In the genomic region with DNA sequence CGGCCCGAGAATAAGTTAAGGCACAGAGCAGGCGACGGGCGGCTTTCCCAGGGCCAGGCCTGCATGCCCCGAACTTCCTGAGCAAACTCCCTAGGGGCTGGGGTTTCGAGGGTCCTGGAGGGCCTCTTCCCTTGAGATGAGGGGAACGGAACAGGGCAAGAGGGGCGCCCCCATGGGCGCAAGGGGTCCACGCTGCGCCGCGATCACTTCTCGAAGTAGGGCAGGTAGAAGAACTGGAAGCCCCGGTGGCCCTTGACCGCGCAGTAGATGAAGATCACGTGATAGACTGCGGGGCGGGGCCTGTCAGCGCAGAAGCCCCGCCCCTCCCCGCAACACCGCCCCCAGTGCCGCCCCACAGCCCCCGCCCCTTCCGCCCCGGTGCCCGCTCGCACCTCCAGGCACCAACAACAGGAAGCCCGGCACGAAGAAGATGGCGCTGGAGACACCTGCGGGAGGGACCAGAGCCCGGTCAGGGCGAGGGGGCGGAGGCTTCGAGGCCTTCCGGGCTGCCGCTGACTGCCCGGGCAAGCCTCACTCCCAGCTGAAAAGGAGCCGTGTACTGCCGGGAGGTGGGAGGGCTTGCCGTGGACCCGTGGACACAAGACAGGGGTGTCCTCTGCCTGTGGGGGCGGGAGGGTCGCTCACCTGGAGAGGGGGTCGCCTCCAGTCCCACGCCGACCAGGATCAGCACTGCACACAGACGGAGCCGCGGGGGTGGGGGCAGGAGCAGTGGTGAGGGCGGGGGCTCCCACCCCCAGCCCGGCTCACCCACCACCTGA, we compare ENCODE assay signal across 1 cellular context.
TF ChIP-seq lines count a peak whose summit lies in the region.

No MANE protein-coding gene starts in this region.

TF ChIP-seq in HEK293, 187 proteins besides CTCF, POLR2A, EP300 and RAD21 (continued from another document):
- TF ChIP-seq ZNF174 (tag by site-specific recombination; IDR thresholded peaks at IDR 0.05) (no peak), ZSCAN16 (tag by site-specific recombination; IDR thresholded peaks at IDR 0.05) (no peak), ZNF350 (tag by site-specific recombination; IDR thresholded peaks at IDR 0.05) (no peak), ZBTB17 (tag by site-specific recombination; IDR thresholded peaks at IDR 0.05) (no peak), RBAK (tag by site-specific recombination; IDR thresholded peaks at IDR 0.05) (no peak), ZSCAN30 (tag by site-specific recombination; IDR thresholded peaks at IDR 0.05) (no peak), ZNF2 (tag by site-specific recombination; IDR thresholded peaks at IDR 0.05) (no peak), ZBTB20 (tag by site-specific recombination; IDR thresholded peaks at IDR 0.05) (peak; percentile 33; the same call in 1 of the 2 replicates), MZF1 (tag by site-specific recombination; IDR thresholded peaks at IDR 0.05; ENCODE audit: borderline replicate concordance) (no peak), ZNF776 (tag by site-specific recombination; IDR thresholded peaks at IDR 0.05; ENCODE audit: borderline replicate concordance) (no peak), GFI1B (tag by site-specific recombination; IDR thresholded peaks at IDR 0.05) (no peak), KLF8 (tag by site-specific recombination; IDR thresholded peaks at IDR 0.05) (peak; percentile 35; the same call in 1 of the 2 replicates), ZNF335 (tag by site-specific recombination; conservative IDR thresholded peaks at IDR 0.05) (peak; percentile 82), WT1 (tag by site-specific recombination; IDR thresholded peaks at IDR 0.05) (no peak), ZBTB21 (tag by site-specific recombination; IDR thresholded peaks at IDR 0.05) (no peak), TRIM28 (IDR thresholded peaks at IDR 0.05; ENCODE audit: borderline replicate concordance, low read length) (no peak), ZNF341 (tag by site-specific recombination; IDR thresholded peaks at IDR 0.05; ENCODE audit: low read depth) (no peak), EGR2 (tag by site-specific recombination; IDR thresholded peaks at IDR 0.05; ENCODE audit: low read depth) (peak; percentile 67), ZFHX2 (tag by site-specific recombination; conservative IDR thresholded peaks at IDR 0.05) (peak; percentile 83), ZNF561 (tag by site-specific recombination; IDR thresholded peaks at IDR 0.05; ENCODE audit: borderline replicate concordance) (no peak), SCRT2 (tag by site-specific recombination; IDR thresholded peaks at IDR 0.05) (0 out of 2 replicates have a peak, but pooled peaks have one; percentile 35), ZEB2 (tag by site-specific recombination; IDR thresholded peaks at IDR 0.05) (peak; percentile 59), ZBTB7A (tag by site-specific recombination; IDR thresholded peaks at IDR 0.05; ENCODE audit: low read depth) (peak; percentile 87), ZNF19 (tag by site-specific recombination; IDR thresholded peaks at IDR 0.05; ENCODE audit: low read depth) (no peak), ZNF433 (tag by site-specific recombination; IDR thresholded peaks at IDR 0.05; ENCODE audit: low read depth) (no peak), ZNF558 (tag by site-specific recombination; IDR thresholded peaks at IDR 0.05) (no peak)
- TF ChIP-seq, protein P1, sequence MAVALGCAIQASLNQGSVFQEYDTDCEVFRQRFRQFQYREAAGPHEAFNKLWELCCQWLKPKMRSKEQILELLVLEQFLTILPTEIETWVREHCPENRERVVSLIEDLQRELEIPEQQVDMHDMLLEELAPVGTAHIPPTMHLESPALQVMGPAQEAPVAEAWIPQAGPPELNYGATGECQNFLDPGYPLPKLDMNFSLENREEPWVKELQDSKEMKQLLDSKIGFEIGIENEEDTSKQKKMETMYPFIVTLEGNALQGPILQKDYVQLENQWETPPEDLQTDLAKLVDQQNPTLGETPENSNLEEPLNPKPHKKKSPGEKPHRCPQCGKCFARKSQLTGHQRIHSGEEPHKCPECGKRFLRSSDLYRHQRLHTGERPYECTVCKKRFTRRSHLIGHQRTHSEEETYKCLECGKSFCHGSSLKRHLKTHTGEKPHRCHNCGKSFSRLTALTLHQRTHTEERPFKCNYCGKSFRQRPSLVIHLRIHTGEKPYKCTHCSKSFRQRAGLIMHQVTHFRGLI (tag by site-specific recombination; IDR thresholded peaks at IDR 0.05), result no peak
- TF ChIP-seq, protein P2, sequence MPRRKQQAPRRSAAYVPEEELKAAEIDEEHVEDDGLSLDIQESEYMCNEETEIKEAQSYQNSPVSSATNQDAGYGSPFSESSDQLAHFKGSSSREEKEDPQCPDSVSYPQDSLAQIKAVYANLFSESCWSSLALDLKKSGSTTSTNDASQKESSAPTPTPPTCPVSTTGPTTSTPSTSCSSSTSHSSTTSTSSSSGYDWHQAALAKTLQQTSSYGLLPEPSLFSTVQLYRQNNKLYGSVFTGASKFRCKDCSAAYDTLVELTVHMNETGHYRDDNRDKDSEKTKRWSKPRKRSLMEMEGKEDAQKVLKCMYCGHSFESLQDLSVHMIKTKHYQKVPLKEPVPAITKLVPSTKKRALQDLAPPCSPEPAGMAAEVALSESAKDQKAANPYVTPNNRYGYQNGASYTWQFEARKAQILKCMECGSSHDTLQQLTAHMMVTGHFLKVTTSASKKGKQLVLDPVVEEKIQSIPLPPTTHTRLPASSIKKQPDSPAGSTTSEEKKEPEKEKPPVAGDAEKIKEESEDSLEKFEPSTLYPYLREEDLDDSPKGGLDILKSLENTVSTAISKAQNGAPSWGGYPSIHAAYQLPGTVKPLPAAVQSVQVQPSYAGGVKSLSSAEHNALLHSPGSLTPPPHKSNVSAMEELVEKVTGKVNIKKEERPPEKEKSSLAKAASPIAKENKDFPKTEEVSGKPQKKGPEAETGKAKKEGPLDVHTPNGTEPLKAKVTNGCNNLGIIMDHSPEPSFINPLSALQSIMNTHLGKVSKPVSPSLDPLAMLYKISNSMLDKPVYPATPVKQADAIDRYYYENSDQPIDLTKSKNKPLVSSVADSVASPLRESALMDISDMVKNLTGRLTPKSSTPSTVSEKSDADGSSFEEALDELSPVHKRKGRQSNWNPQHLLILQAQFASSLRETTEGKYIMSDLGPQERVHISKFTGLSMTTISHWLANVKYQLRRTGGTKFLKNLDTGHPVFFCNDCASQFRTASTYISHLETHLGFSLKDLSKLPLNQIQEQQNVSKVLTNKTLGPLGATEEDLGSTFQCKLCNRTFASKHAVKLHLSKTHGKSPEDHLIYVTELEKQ (tag by site-specific recombination; IDR thresholded peaks at IDR 0.05; ENCODE audit: borderline replicate concordance), result no peak
- TF ChIP-seq, protein P3, sequence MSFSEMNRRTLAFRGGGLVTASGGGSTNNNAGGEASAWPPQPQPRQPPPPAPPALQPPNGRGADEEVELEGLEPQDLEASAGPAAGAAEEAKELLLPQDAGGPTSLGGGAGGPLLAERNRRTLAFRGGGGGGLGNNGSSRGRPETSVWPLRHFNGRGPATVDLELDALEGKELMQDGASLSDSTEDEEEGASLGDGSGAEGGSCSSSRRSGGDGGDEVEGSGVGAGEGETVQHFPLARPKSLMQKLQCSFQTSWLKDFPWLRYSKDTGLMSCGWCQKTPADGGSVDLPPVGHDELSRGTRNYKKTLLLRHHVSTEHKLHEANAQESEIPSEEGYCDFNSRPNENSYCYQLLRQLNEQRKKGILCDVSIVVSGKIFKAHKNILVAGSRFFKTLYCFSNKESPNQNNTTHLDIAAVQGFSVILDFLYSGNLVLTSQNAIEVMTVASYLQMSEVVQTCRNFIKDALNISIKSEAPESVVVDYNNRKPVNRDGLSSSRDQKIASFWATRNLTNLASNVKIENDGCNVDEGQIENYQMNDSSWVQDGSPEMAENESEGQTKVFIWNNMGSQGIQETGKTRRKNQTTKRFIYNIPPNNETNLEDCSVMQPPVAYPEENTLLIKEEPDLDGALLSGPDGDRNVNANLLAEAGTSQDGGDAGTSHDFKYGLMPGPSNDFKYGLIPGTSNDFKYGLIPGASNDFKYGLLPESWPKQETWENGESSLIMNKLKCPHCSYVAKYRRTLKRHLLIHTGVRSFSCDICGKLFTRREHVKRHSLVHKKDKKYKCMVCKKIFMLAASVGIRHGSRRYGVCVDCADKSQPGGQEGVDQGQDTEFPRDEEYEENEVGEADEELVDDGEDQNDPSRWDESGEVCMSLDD (tag by site-specific recombination; IDR thresholded peaks at IDR 0.05), result no peak
- TF ChIP-seq, protein P4, sequence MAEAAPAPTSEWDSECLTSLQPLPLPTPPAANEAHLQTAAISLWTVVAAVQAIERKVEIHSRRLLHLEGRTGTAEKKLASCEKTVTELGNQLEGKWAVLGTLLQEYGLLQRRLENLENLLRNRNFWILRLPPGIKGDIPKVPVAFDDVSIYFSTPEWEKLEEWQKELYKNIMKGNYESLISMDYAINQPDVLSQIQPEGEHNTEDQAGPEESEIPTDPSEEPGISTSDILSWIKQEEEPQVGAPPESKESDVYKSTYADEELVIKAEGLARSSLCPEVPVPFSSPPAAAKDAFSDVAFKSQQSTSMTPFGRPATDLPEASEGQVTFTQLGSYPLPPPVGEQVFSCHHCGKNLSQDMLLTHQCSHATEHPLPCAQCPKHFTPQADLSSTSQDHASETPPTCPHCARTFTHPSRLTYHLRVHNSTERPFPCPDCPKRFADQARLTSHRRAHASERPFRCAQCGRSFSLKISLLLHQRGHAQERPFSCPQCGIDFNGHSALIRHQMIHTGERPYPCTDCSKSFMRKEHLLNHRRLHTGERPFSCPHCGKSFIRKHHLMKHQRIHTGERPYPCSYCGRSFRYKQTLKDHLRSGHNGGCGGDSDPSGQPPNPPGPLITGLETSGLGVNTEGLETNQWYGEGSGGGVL (tag by site-specific recombination; IDR thresholded peaks at IDR 0.05), result peak; percentile 80
- TF ChIP-seq, protein P5, sequence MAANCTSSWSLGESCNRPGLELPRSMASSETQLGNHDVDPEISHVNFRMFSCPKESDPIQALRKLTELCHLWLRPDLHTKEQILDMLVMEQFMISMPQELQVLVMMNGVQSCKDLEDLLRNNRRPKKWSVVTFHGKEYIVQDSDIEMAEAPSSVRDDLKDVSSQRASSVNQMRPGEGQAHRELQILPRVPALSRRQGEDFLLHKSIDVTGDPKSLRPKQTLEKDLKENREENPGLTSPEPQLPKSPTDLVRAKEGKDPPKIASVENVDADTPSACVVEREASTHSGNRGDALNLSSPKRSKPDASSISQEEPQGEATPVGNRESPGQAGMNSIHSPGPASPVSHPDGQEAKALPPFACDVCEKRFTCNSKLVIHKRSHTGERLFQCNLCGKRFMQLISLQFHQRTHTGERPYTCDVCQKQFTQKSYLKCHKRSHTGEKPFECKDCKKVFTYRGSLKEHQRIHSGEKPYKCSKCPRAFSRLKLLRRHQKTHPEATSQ (tag by site-specific recombination; IDR thresholded peaks at IDR 0.05), result no peak
- TF ChIP-seq, protein P6, sequence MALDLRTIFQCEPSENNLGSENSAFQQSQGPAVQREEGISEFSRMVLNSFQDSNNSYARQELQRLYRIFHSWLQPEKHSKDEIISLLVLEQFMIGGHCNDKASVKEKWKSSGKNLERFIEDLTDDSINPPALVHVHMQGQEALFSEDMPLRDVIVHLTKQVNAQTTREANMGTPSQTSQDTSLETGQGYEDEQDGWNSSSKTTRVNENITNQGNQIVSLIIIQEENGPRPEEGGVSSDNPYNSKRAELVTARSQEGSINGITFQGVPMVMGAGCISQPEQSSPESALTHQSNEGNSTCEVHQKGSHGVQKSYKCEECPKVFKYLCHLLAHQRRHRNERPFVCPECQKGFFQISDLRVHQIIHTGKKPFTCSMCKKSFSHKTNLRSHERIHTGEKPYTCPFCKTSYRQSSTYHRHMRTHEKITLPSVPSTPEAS (tag by site-specific recombination; IDR thresholded peaks at IDR 0.05), result no peak
- TF ChIP-seq, protein P7, sequence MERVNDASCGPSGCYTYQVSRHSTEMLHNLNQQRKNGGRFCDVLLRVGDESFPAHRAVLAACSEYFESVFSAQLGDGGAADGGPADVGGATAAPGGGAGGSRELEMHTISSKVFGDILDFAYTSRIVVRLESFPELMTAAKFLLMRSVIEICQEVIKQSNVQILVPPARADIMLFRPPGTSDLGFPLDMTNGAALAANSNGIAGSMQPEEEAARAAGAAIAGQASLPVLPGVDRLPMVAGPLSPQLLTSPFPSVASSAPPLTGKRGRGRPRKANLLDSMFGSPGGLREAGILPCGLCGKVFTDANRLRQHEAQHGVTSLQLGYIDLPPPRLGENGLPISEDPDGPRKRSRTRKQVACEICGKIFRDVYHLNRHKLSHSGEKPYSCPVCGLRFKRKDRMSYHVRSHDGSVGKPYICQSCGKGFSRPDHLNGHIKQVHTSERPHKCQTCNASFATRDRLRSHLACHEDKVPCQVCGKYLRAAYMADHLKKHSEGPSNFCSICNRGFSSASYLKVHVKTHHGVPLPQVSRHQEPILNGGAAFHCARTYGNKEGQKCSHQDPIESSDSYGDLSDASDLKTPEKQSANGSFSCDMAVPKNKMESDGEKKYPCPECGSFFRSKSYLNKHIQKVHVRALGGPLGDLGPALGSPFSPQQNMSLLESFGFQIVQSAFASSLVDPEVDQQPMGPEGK (tag by site-specific recombination; IDR thresholded peaks at IDR 0.05), result peak; percentile 88
TF ChIP-seq in HEK293: peak in this region for 21.
